In the genomic region with DNA sequence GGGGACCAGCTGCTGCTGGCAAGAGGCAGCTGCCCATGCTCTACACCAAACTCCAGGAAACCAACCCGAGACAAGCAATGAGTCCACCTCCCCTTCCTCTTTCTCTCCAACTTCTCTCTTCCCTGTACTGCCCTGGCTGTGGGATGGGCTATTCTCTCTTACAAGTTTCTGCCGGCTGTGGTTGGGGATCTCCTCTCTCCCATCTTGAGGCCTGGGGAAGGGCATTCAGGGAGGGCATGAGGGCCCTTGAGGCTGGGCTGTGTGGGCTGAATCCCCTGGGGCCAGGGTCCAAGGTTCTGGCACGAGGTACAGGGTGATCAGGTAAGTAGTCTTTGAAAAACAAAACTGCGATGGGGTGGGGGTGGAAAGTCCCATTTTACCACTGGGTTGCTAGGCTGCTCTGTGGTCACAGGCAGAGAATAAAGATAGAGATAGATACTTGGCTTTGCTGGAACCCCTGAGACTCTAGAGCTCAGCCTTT, we compare ENCODE assay signal across 10 cellular contexts. TPM values are rescaled to one million over a fixed set of nuclear protein-coding genes. Genes with fewer than 3 reads are reported as not detected.
DNase-seq lines count a peak whose midpoint lies in the region; ATAC-seq and TF ChIP-seq lines count a peak whose summit lies in the region.
"Had no signal": no experiment of that assay in that cellular context is flagged by ENCODE, and none has a peak within 500 bp of the region (broad histone marks: within the 10 kb centered on the region; RNA-seq: fewer than 3 reads in every experiment).

No MANE protein-coding gene starts in this region.

- H2AFZ ChIP-seq in Karpas-422 (ENCODE audit: low read length): no peak overlapping the region
- H2AFZ ChIP-seq in neuronal stem cell (ENCODE audit: low read length): no peak overlapping the region
- H2AFZ ChIP-seq: GM23248 had no signal

- H3K27ac ChIP-seq in Karpas-422 (ENCODE audit: low read length): peak overlapping the region; percentile 81
- no peak overlapping the region for H3K27ac ChIP-seq in neuronal stem cell (replicated peaks; ENCODE audit: low read length)
- peak overlapping the region in 2 of 4 donors; percentile 20 to 29 for H3K27ac ChIP-seq in esophagus squamous epithelium
- H3K27ac ChIP-seq: GM23248 had no signal

- intact Hi-C loops in esophagus squamous epithelium (cut with DNase I): no loop called here

- H3K18ac ChIP-seq in neuronal stem cell (ENCODE audit: low read length): peak overlapping the region; percentile 23

- no peak overlapping the region for H2BK5ac ChIP-seq in neuronal stem cell (ENCODE audit: low read length)

- no peaks in the 10 kb centered on the region for H3K9me2 ChIP-seq in Karpas-422 (replicated peaks; ENCODE audit: insufficient read depth, low read length)

- H3K9me3 ChIP-seq in Karpas-422 (ENCODE audit: low read length): no peaks in the 10 kb centered on the region
- no peaks in the 10 kb centered on the region for H3K9me3 ChIP-seq in neuronal stem cell (replicated peaks in 1 of 2; ENCODE audit: control insufficient read depth in 2 of 2, insufficient read depth in 1 of 2, low read depth in 1 of 2, low read length in 2 of 2)
- no peaks in the 10 kb centered on the region for H3K9me3 ChIP-seq in esophagus squamous epithelium
- H3K9me3 ChIP-seq: pancreas had no signal

- peak overlapping the region; percentile 3 for H2BK15ac ChIP-seq in neuronal stem cell (ENCODE audit: low read length)

- no peaks in the 10 kb centered on the region for H4K20me1 ChIP-seq in Karpas-422 (ENCODE audit: insufficient read depth, low read depth, low read length)

- WGBS in neuronal stem cell (ENCODE audit: extremely low coverage in 2 of 2, insufficient read length in 2 of 2, insufficient replicate concordance in 1 of 2), 2 donors: no CpG with 5 or more reads among the region's 4 CpGs
- WGBS in esophagus squamous epithelium, 2 donors: 55 to 77% methylated on average over 2 to 3 of the region's 4 CpGs

- no peaks in the 10 kb centered on the region for H3K79me1 ChIP-seq in neuronal stem cell (ENCODE audit: low read depth, low read length)

- no peak overlapping the region for H2BK120ac ChIP-seq in neuronal stem cell (ENCODE audit: low read depth, low read length)

- DNase-seq in Karpas-422: peak; percentile 78
- no peak for DNase-seq in neuronal stem cell (ENCODE audit: low spot score)
- no peak for DNase-seq in esophagus squamous epithelium (lab: John Stamatoyannopoulos, UW)
- DNase-seq in stimulated activated CD4-positive, alpha-beta T cell treated with anti-CD3 and anti-CD28 coated beads, Interleukin-2, amount 100 ng/mL, for 48 hours: no peak
- DNase-seq in stimulated activated CD4-positive, alpha-beta T cell treated with anti-CD3 and anti-CD28 coated beads, Interleukin-2, amount 100 ng/mL, for 24 hours: no peak
- DNase-seq: activated naive CD4-positive, alpha-beta T cell treated with anti-CD3 and anti-CD28 coated beads for 36 hours; GM23248 had no signal

- no peak overlapping the region for H3K23ac ChIP-seq in neuronal stem cell (ENCODE audit: low read depth, low read length, poor library complexity)

- no peak for TF ChIP-seq CTCF in esophagus squamous epithelium (IDR thresholded peaks at IDR 0.05)

- H3K27me3 ChIP-seq in Karpas-422 (ENCODE audit: low read length): no peaks in the 10 kb centered on the region
- H3K27me3 ChIP-seq in neuronal stem cell (ENCODE audit: control insufficient read depth in 3 of 3, insufficient read depth in 3 of 3, low read depth in 1 of 3, low read length in 3 of 3): peaks cover 0 to 5% (median 0%) of the 10 kb centered on the region in 3 experiments
- no peaks in the 10 kb centered on the region for H3K27me3 ChIP-seq in esophagus squamous epithelium
- H3K27me3 ChIP-seq: pancreas had no signal

- no peaks in the 10 kb centered on the region for H3K36me3 ChIP-seq in Karpas-422 (ENCODE audit: insufficient read depth, low read length)
- no peaks in the 10 kb centered on the region for H3K36me3 ChIP-seq in neuronal stem cell (replicated peaks in 1 of 2; ENCODE audit: control insufficient read depth in 2 of 2, insufficient read depth in 2 of 2, low read length in 2 of 2)
- H3K36me3 ChIP-seq in esophagus squamous epithelium: no peaks in the 10 kb centered on the region
- H3K36me3 ChIP-seq: pancreas had no signal

- ATAC-seq in GM19035 (IDR thresholded peaks at IDR 0.05; ENCODE audit: unreplicated experiment): peak; percentile 49
- peak; percentile 62 for ATAC-seq in HG02642 (IDR thresholded peaks at IDR 0.05; ENCODE audit: poor library complexity, unreplicated experiment)

- H3K79me2 ChIP-seq in Karpas-422 (ENCODE audit: low read length): no peaks in the 10 kb centered on the region

- H3K4me3 ChIP-seq in Karpas-422 (ENCODE audit: low read length) (peak overlapping the region; percentile 64), neuronal stem cell (ENCODE audit: low read length in 2 of 2) (no peak overlapping the region), esophagus squamous epithelium (no peak overlapping the region)
- H3K4me3 ChIP-seq: GM23248, pancreas had no signal

- H3K4me2 ChIP-seq in Karpas-422 (ENCODE audit: low read depth, low read length, poor library complexity, severe bottlenecking) (peak overlapping the region; percentile 74), neuronal stem cell (ENCODE audit: insufficient read depth, low read length, poor library complexity, severe bottlenecking) (no peak overlapping the region)

- no peak overlapping the region for H4K91ac ChIP-seq in neuronal stem cell (ENCODE audit: low read depth, low read length, poor library complexity)

- H3K14ac ChIP-seq in neuronal stem cell (ENCODE audit: low read length): no peak overlapping the region

- H3K9ac ChIP-seq in Karpas-422 (ENCODE audit: low read length): peak overlapping the region; percentile 71
- no peak overlapping the region for H3K9ac ChIP-seq in neuronal stem cell (ENCODE audit: low read depth, low read length, poor library complexity)
- H3K9ac ChIP-seq: GM23248 had no signal

- no peak overlapping the region for H4K8ac ChIP-seq in neuronal stem cell (ENCODE audit: low read depth, low read length)

- TF ChIP-seq POLR2A in esophagus squamous epithelium (IDR thresholded peaks at IDR 0.05): no peak

- H2AK5ac ChIP-seq in neuronal stem cell (ENCODE audit: low read depth, low read length): no peak overlapping the region

- H3K4me1 ChIP-seq in Karpas-422 (ENCODE audit: low read length) (peaks cover 43% of the 10 kb centered on the region), neuronal stem cell (ENCODE audit: control insufficient read depth in 2 of 2, insufficient read depth in 1 of 2, low read depth in 1 of 2, low read length in 2 of 2) (peaks cover 0 to 4% of the 10 kb centered on the region in 2 donors), esophagus squamous epithelium (peaks cover 0 to 8% (median 3%) of the 10 kb centered on the region in 3 donors)
- H3K4me1 ChIP-seq: pancreas had no signal

- H3K4ac ChIP-seq in neuronal stem cell (ENCODE audit: low read length): no peak overlapping the region

- no peak overlapping the region for H2BK12ac ChIP-seq in neuronal stem cell (ENCODE audit: low read length)

RNA-seq across cellular contexts. Expression of gene CTSH, which starts 32.3 kb away (rescaled TPM):
- 61.0 and 76.4 TPM in 2 replicates for total RNA-seq in Karpas-422 (2014; rRNA removed; shearing (Covaris generic); ENCODE audit: low replicate concordance)
- 7.8 TPM for polyA plus RNA-seq in neuronal stem cell (2013, experiment 1 of 2)
- 8.7 TPM for polyA plus RNA-seq in neuronal stem cell (2013, experiment 2 of 2)
- total RNA-seq in esophagus squamous epithelium: 100 to 1,000 TPM in 2 of 4 donors, 10 to 100 TPM in 2; 19.7 to 115 (median 69.6) TPM
